In the genomic region with DNA sequence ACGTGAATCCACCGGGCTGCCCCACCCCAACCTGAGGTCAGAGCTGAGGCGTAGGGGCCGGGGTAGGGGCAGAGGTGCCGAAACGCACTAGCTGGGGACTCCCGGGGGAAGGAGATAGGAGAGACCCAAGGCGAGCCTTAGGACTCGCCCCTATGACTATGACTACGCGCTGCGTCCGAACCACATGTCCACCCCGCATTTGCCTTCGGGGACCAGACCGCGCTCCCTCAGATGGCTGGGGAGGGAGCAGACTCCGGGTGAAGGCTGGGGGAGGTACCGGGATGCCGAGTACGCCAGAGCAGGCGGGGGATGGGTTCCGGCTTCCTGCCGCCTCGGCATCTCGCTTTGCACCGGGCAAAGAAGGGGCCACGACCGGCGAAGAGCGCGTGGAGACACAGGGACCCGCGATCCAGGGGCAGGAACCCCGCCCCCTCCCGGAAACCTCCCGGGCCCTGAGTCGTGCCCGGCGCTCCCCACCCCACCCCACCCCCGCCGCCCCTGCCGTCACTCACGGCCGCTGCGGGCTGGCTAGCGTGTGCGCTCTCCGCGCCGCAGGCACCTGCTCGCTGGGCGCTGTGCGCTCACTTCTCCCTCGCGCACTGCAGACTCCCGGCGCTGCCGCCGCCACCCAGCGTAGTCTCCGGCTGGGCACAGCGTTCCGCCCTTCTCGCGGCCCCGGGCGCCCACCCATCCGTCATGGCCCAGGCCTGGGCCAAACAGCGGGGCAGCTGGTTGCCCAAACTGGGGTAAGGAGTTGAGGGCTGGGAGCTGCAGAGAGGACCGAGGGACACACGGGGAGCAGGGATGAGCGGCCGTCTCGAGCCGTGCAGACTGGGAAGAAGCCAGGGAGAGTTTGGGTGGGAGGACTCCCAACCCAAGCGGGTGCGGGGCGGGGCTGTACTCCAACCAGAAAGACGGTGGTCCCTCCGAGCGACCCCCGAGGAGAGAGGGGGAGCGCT, we compare ENCODE assay signal across 1 cellular context.
TF ChIP-seq lines count a peak whose summit lies in the region.

No MANE protein-coding gene starts in this region.

TF ChIP-seq in HEK293, 187 proteins besides CTCF, POLR2A, EP300 and RAD21 (continued from another document and continues in another):
- TF ChIP-seq, protein P1, sequence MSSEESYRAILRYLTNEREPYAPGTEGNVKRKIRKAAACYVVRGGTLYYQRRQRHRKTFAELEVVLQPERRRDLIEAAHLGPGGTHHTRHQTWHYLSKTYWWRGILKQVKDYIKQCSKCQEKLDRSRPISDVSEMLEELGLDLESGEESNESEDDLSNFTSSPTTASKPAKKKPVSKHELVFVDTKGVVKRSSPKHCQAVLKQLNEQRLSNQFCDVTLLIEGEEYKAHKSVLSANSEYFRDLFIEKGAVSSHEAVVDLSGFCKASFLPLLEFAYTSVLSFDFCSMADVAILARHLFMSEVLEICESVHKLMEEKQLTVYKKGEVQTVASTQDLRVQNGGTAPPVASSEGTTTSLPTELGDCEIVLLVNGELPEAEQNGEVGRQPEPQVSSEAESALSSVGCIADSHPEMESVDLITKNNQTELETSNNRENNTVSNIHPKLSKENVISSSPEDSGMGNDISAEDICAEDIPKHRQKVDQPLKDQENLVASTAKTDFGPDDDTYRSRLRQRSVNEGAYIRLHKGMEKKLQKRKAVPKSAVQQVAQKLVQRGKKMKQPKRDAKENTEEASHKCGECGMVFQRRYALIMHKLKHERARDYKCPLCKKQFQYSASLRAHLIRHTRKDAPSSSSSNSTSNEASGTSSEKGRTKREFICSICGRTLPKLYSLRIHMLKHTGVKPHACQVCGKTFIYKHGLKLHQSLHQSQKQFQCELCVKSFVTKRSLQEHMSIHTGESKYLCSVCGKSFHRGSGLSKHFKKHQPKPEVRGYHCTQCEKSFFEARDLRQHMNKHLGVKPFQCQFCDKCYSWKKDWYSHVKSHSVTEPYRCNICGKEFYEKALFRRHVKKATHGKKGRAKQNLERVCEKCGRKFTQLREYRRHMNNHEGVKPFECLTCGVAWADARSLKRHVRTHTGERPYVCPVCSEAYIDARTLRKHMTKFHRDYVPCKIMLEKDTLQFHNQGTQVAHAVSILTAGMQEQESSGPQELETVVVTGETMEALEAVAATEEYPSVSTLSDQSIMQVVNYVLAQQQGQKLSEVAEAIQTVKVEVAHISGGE (tag by site-specific recombination; conservative IDR thresholded peaks at IDR 0.05; ENCODE audit: low read depth) = peak; percentile 63; the same call in 1 of the 2 replicates
- TF ChIP-seq ZNF76 (tag by site-specific recombination; IDR thresholded peaks at IDR 0.05; ENCODE audit: borderline replicate concordance, low read depth) (no peak; the same call in 1 of the 2 replicates), ZNF19 (tag by site-specific recombination; IDR thresholded peaks at IDR 0.05; ENCODE audit: low read depth) (no peak), ZNF16 (tag by site-specific recombination; IDR thresholded peaks at IDR 0.05; ENCODE audit: low read depth) (no peak), KLF10 (tag by site-specific recombination; IDR thresholded peaks at IDR 0.05) (no peak), TRIM28 (IDR thresholded peaks at IDR 0.05; ENCODE audit: borderline replicate concordance, low read length) (no peak), ZNF549 (tag by site-specific recombination; IDR thresholded peaks at IDR 0.05) (no peak), YY1 (tag by site-specific recombination; IDR thresholded peaks at IDR 0.05) (peak; percentile 13; the same call in 1 of the 2 replicates), ZNF558 (tag by site-specific recombination; IDR thresholded peaks at IDR 0.05) (no peak), ZNF157 (tag by site-specific recombination; IDR thresholded peaks at IDR 0.05) (no peak), ZFP69B (tag by site-specific recombination; IDR thresholded peaks at IDR 0.05) (peak; percentile 49; the same call in 1 of the 2 replicates), ZNF133 (tag by site-specific recombination; IDR thresholded peaks at IDR 0.05) (no peak; the same call in 1 of the 2 replicates), ZNF623 (tag by site-specific recombination; IDR thresholded peaks at IDR 0.05) (no peak), MZF1 (tag by site-specific recombination; IDR thresholded peaks at IDR 0.05; ENCODE audit: borderline replicate concordance) (no peak), ZNF155 (tag by site-specific recombination; IDR thresholded peaks at IDR 0.05) (no peak), ZNF701 (tag by site-specific recombination; IDR thresholded peaks at IDR 0.05) (no peak), ZNF747 (tag by site-specific recombination; IDR thresholded peaks at IDR 0.05) (no peak), ZBTB21 (tag by site-specific recombination; IDR thresholded peaks at IDR 0.05) (0 out of 2 replicates have a peak, but pooled peaks have one; percentile 41), ZNF292 (tag by site-specific recombination; IDR thresholded peaks at IDR 0.05; ENCODE audit: borderline replicate concordance, low read depth) (no peak), OVOL3 (tag by site-specific recombination; IDR thresholded peaks at IDR 0.05) (no peak), ZNF302 (tag by site-specific recombination; IDR thresholded peaks at IDR 0.05; ENCODE audit: low read depth) (no peak), ZNF354C (tag by site-specific recombination; IDR thresholded peaks at IDR 0.05; ENCODE audit: borderline replicate concordance, low read depth) (no peak), ZNF473 (tag by site-specific recombination; IDR thresholded peaks at IDR 0.05) (no peak), ZBTB20 (tag by site-specific recombination; IDR thresholded peaks at IDR 0.05) (peak; percentile 88), ZNF23 (tag by site-specific recombination; IDR thresholded peaks at IDR 0.05; ENCODE audit: borderline replicate concordance) (no peak), EGR2 (tag by site-specific recombination; IDR thresholded peaks at IDR 0.05; ENCODE audit: low read depth) (peak; percentile 38), ZNF571 (tag by site-specific recombination; IDR thresholded peaks at IDR 0.05) (no peak), ZNF114 (tag by site-specific recombination; IDR thresholded peaks at IDR 0.05) (no peak), SP3 (tag by site-specific recombination; IDR thresholded peaks at IDR 0.05) (peak; percentile 35; the same call in 1 of the 2 replicates), ZNF24 (tag by site-specific recombination; IDR thresholded peaks at IDR 0.05) (peak; percentile 48; the same call in 1 of the 2 replicates), KLF9 (tag by site-specific recombination; IDR thresholded peaks at IDR 0.05; ENCODE audit: low read depth) (peak; percentile 57), TCF7L2 (IDR thresholded peaks at IDR 0.05; ENCODE audit: borderline replicate concordance, low read depth, low read length) (no peak), ZNF221 (tag by site-specific recombination; IDR thresholded peaks at IDR 0.05; ENCODE audit: borderline replicate concordance) (no peak), ZNF426 (tag by site-specific recombination; IDR thresholded peaks at IDR 0.05) (no peak), ZXDB (tag by site-specific recombination; IDR thresholded peaks at IDR 0.05) (0 out of 2 replicates have a peak, but pooled peaks have one; percentile 7), ZNF223 (tag by site-specific recombination; IDR thresholded peaks at IDR 0.05) (no peak), ZNF777 (tag by site-specific recombination; IDR thresholded peaks at IDR 0.05; ENCODE audit: borderline replicate concordance) (peak; percentile 97), ZNF837 (tag by site-specific recombination; IDR thresholded peaks at IDR 0.05) (peak; percentile 42; the same call in 1 of the 2 replicates)
- TF ChIP-seq, protein P2, sequence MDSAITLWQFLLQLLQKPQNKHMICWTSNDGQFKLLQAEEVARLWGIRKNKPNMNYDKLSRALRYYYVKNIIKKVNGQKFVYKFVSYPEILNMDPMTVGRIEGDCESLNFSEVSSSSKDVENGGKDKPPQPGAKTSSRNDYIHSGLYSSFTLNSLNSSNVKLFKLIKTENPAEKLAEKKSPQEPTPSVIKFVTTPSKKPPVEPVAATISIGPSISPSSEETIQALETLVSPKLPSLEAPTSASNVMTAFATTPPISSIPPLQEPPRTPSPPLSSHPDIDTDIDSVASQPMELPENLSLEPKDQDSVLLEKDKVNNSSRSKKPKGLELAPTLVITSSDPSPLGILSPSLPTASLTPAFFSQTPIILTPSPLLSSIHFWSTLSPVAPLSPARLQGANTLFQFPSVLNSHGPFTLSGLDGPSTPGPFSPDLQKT (IDR thresholded peaks at IDR 0.05; ENCODE audit: borderline replicate concordance, low read depth, low read length) = no peak
- TF ChIP-seq, protein P3, sequence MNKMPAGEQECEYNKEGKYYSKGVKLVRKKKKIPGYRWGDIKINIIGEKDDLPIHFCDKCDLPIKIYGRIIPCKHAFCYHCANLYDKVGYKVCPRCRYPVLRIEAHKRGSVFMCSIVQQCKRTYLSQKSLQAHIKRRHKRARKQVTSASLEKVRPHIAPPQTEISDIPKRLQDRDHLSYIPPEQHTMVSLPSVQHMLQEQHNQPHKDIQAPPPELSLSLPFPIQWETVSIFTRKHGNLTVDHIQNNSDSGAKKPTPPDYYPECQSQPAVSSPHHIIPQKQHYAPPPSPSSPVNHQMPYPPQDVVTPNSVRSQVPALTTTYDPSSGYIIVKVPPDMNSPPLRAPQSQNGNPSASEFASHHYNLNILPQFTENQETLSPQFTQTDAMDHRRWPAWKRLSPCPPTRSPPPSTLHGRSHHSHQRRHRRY (tag by site-specific recombination; IDR thresholded peaks at IDR 0.05) = no peak
- TF ChIP-seq, protein P4, sequence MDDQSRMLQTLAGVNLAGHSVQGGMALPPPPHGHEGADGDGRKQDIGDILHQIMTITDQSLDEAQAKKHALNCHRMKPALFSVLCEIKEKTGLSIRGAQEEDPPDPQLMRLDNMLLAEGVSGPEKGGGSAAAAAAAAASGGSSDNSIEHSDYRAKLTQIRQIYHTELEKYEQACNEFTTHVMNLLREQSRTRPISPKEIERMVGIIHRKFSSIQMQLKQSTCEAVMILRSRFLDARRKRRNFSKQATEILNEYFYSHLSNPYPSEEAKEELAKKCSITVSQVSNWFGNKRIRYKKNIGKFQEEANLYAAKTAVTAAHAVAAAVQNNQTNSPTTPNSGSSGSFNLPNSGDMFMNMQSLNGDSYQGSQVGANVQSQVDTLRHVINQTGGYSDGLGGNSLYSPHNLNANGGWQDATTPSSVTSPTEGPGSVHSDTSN (CRISPR knock-in tag; IDR thresholded peaks at IDR 0.05) = 0 out of 2 replicates have a peak, but pooled peaks have one; percentile 44
- TF ChIP-seq, protein P5, sequence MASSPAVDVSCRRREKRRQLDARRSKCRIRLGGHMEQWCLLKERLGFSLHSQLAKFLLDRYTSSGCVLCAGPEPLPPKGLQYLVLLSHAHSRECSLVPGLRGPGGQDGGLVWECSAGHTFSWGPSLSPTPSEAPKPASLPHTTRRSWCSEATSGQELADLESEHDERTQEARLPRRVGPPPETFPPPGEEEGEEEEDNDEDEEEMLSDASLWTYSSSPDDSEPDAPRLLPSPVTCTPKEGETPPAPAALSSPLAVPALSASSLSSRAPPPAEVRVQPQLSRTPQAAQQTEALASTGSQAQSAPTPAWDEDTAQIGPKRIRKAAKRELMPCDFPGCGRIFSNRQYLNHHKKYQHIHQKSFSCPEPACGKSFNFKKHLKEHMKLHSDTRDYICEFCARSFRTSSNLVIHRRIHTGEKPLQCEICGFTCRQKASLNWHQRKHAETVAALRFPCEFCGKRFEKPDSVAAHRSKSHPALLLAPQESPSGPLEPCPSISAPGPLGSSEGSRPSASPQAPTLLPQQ (tag by site-specific recombination; IDR thresholded peaks at IDR 0.05) = peak; percentile 34
- TF ChIP-seq, protein P6, sequence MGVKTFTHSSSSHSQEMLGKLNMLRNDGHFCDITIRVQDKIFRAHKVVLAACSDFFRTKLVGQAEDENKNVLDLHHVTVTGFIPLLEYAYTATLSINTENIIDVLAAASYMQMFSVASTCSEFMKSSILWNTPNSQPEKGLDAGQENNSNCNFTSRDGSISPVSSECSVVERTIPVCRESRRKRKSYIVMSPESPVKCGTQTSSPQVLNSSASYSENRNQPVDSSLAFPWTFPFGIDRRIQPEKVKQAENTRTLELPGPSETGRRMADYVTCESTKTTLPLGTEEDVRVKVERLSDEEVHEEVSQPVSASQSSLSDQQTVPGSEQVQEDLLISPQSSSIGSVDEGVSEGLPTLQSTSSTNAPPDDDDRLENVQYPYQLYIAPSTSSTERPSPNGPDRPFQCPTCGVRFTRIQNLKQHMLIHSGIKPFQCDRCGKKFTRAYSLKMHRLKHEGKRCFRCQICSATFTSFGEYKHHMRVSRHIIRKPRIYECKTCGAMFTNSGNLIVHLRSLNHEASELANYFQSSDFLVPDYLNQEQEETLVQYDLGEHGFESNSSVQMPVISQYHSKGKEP (tag by site-specific recombination; IDR thresholded peaks at IDR 0.05) = no peak
- TF ChIP-seq, protein P7, sequence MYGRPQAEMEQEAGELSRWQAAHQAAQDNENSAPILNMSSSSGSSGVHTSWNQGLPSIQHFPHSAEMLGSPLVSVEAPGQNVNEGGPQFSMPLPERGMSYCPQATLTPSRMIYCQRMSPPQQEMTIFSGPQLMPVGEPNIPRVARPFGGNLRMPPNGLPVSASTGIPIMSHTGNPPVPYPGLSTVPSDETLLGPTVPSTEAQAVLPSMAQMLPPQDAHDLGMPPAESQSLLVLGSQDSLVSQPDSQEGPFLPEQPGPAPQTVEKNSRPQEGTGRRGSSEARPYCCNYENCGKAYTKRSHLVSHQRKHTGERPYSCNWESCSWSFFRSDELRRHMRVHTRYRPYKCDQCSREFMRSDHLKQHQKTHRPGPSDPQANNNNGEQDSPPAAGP (tag by site-specific recombination; IDR thresholded peaks at IDR 0.05) = peak; percentile 74
- TF ChIP-seq, protein P8, sequence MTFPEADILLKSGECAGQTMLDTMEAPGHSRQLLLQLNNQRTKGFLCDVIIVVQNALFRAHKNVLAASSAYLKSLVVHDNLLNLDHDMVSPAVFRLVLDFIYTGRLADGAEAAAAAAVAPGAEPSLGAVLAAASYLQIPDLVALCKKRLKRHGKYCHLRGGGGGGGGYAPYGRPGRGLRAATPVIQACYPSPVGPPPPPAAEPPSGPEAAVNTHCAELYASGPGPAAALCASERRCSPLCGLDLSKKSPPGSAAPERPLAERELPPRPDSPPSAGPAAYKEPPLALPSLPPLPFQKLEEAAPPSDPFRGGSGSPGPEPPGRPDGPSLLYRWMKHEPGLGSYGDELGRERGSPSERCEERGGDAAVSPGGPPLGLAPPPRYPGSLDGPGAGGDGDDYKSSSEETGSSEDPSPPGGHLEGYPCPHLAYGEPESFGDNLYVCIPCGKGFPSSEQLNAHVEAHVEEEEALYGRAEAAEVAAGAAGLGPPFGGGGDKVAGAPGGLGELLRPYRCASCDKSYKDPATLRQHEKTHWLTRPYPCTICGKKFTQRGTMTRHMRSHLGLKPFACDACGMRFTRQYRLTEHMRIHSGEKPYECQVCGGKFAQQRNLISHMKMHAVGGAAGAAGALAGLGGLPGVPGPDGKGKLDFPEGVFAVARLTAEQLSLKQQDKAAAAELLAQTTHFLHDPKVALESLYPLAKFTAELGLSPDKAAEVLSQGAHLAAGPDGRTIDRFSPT (tag by site-specific recombination; IDR thresholded peaks at IDR 0.05) = peak; percentile 88
- TF ChIP-seq, protein P9, sequence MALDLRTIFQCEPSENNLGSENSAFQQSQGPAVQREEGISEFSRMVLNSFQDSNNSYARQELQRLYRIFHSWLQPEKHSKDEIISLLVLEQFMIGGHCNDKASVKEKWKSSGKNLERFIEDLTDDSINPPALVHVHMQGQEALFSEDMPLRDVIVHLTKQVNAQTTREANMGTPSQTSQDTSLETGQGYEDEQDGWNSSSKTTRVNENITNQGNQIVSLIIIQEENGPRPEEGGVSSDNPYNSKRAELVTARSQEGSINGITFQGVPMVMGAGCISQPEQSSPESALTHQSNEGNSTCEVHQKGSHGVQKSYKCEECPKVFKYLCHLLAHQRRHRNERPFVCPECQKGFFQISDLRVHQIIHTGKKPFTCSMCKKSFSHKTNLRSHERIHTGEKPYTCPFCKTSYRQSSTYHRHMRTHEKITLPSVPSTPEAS (tag by site-specific recombination; IDR thresholded peaks at IDR 0.05) = no peak; the same call in none of the 2 replicates
